1 cellular context compared by ENCODE assay signal in genomic region chr21:44657635-44658183, GRCh38.
TF ChIP-seq lines count a peak whose summit lies in the region.

Gene KRTAP12-3 (plus strand): TSS chr21:44657932. CDS start chr21:44657980, 48 bp downstream.

TF ChIP-seq in GM12878, 131 proteins besides CTCF, POLR2A, EP300 and RAD21 (continued from another document):
- TF ChIP-seq CEBPZ (IDR thresholded peaks at IDR 0.05; ENCODE audit: low read depth, low read length) (no peak), CEBPB (IDR thresholded peaks at IDR 0.05; ENCODE audit: borderline replicate concordance in 1 of 2, low read depth in 2 of 2, low read length in 2 of 2) (no peak), CBFB (IDR thresholded peaks at IDR 0.05; ENCODE audit: low read depth) (no peak), USF1 (IDR thresholded peaks at IDR 0.05; ENCODE audit: borderline replicate concordance, extremely low read length, insufficient read depth, low read depth, low read length) (no peak), JUND (IDR thresholded peaks at IDR 0.05; ENCODE audit: low read depth, low read length) (no peak), PKNOX1 (IDR thresholded peaks at IDR 0.05) (no peak), ZNF274 (IDR thresholded peaks at IDR 0.05; ENCODE audit: insufficient read depth, insufficient read length) (no peak), E2F4 (IDR thresholded peaks at IDR 0.05; ENCODE audit: low read depth, low read length) (no peak), ZZZ3 (IDR thresholded peaks at IDR 0.05; ENCODE audit: control insufficient read depth, insufficient read length, low read depth) (no peak)
